Comparison of ENCODE assay signal across 1 cellular context in the genomic region with DNA sequence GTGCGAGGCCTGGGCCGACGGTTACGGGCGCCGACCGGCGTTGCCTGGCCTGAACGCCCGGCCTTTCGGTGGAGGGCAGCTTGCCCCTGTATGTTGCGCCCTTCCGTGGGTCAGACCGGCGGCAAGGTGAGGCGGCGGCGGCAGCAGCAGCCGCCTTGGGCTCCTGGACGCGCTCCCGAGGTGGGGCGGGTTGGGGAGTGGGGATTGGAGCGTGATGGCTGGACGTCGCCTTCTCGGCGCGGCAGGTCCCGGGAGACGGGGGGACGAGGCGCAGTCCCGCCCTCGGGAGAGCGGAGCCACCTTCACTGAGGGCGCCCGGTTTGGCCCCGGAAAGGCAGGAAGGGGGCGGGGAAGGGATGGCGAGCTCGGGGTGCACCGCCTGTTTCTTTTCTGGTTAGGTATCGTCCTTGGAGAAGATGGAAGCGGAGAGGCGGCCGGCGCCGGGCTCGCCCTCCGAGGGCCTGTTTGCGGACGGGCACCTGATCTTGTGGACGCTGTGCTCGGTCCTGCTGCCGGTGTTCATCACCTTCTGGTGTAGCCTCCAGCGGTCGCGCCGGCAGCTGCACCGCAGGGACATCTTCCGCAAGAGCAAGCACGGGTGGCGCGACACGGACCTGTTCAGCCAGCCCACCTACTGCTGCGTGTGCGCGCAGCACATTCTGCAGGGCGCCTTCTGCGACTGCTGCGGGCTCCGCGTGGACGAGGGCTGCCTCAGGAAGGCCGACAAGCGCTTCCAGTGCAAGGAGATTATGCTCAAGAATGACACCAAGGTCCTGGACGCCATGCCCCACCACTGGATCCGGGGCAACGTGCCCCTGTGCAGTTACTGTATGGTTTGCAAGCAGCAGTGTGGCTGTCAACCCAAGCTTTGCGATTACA.
TF ChIP-seq lines count a peak whose summit lies in the region.

No MANE protein-coding gene starts in this region.

TF ChIP-seq in K562, 482 proteins besides CTCF, POLR2A, EP300 and RAD21 (continued from another document):
- TF ChIP-seq, protein P1, sequence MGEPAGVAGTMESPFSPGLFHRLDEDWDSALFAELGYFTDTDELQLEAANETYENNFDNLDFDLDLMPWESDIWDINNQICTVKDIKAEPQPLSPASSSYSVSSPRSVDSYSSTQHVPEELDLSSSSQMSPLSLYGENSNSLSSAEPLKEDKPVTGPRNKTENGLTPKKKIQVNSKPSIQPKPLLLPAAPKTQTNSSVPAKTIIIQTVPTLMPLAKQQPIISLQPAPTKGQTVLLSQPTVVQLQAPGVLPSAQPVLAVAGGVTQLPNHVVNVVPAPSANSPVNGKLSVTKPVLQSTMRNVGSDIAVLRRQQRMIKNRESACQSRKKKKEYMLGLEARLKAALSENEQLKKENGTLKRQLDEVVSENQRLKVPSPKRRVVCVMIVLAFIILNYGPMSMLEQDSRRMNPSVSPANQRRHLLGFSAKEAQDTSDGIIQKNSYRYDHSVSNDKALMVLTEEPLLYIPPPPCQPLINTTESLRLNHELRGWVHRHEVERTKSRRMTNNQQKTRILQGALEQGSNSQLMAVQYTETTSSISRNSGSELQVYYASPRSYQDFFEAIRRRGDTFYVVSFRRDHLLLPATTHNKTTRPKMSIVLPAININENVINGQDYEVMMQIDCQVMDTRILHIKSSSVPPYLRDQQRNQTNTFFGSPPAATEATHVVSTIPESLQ (CRISPR knock-in tag; IDR thresholded peaks at IDR 0.05): 0 out of 2 replicates have a peak, but pooled peaks have one; percentile 0
- TF ChIP-seq MYC (IDR thresholded peaks at IDR 0.05; ENCODE audit: low read depth, low read length) (peak; percentile 29; the same call in 1 of the 2 replicates), MYC (CRISPR knock-in tag; IDR thresholded peaks at IDR 0.05; ENCODE audit: borderline replicate concordance, low read depth) (peak; percentile 57; the same call in 1 of the 2 replicates), ZC3H4 (CRISPR knock-in tag; IDR thresholded peaks at IDR 0.05; ENCODE audit: borderline replicate concordance) (peak; percentile 62; the same call in 1 of the 2 replicates), ZNF263 (CRISPR knock-in tag; IDR thresholded peaks at IDR 0.05; ENCODE audit: borderline replicate concordance) (peak; percentile 47; the same call in 1 of the 2 replicates)
- TF ChIP-seq, protein P2, sequence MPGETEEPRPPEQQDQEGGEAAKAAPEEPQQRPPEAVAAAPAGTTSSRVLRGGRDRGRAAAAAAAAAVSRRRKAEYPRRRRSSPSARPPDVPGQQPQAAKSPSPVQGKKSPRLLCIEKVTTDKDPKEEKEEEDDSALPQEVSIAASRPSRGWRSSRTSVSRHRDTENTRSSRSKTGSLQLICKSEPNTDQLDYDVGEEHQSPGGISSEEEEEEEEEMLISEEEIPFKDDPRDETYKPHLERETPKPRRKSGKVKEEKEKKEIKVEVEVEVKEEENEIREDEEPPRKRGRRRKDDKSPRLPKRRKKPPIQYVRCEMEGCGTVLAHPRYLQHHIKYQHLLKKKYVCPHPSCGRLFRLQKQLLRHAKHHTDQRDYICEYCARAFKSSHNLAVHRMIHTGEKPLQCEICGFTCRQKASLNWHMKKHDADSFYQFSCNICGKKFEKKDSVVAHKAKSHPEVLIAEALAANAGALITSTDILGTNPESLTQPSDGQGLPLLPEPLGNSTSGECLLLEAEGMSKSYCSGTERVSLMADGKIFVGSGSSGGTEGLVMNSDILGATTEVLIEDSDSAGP (CRISPR knock-in tag; IDR thresholded peaks at IDR 0.05): 0 out of 2 replicates have a peak, but pooled peaks have one; percentile 39
- TF ChIP-seq, protein P3, sequence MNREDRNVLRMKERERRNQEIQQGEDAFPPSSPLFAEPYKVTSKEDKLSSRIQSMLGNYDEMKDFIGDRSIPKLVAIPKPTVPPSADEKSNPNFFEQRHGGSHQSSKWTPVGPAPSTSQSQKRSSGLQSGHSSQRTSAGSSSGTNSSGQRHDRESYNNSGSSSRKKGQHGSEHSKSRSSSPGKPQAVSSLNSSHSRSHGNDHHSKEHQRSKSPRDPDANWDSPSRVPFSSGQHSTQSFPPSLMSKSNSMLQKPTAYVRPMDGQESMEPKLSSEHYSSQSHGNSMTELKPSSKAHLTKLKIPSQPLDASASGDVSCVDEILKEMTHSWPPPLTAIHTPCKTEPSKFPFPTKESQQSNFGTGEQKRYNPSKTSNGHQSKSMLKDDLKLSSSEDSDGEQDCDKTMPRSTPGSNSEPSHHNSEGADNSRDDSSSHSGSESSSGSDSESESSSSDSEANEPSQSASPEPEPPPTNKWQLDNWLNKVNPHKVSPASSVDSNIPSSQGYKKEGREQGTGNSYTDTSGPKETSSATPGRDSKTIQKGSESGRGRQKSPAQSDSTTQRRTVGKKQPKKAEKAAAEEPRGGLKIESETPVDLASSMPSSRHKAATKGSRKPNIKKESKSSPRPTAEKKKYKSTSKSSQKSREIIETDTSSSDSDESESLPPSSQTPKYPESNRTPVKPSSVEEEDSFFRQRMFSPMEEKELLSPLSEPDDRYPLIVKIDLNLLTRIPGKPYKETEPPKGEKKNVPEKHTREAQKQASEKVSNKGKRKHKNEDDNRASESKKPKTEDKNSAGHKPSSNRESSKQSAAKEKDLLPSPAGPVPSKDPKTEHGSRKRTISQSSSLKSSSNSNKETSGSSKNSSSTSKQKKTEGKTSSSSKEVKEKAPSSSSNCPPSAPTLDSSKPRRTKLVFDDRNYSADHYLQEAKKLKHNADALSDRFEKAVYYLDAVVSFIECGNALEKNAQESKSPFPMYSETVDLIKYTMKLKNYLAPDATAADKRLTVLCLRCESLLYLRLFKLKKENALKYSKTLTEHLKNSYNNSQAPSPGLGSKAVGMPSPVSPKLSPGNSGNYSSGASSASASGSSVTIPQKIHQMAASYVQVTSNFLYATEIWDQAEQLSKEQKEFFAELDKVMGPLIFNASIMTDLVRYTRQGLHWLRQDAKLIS (CRISPR knock-in tag; IDR thresholded peaks at IDR 0.05): no peak
